In genomic region chrY:15593476-15594160, GRCh38 we compare ENCODE assay signal across 21 cellular contexts.
"Had no signal": no experiment of that assay in that cellular context is flagged by ENCODE, and none has a peak within 500 bp of the region (broad histone marks: within the 10 kb centered on the region; RNA-seq: fewer than 3 reads in every experiment).

No MANE protein-coding gene starts in this region.

- H3K4me3 ChIP-seq: coronary artery, left lung, mucosa of descending colon, ovary, sigmoid colon, thoracic aorta, upper lobe of right lung had no signal

- H3K27me3 ChIP-seq: left lung, ovary, sigmoid colon, upper lobe of right lung had no signal

- DNase-seq: activated CD4-positive, alpha-beta T cell treated with anti-CD3 and anti-CD28 coated beads for 4 hours; activated CD8-positive, alpha-beta memory T cell treated with anti-CD3 and anti-CD28 coated beads, Interleukin-2, amount 50 U/mL, for 48 hours; activated CD8-positive, alpha-beta T cell treated with anti-CD3 and anti-CD28 coated beads, Interleukin-2, amount 10 ng/mL, durations not matched to agents 7 days and 5 days; activated gamma-delta T cell treated with Interleukin-2 at 50 U/mL for 16 hours; activated T-cell treated with anti-CD3 and anti-CD28 coated beads, Interleukin-2, amount 50 U/mL, for 72 hours; amniotic stem cell; caudate nucleus; left lung; mucosa of descending colon; naive thymus-derived CD4-positive, alpha-beta T cell; ovary; sigmoid colon; stimulated activated CD4-positive, alpha-beta T cell treated with anti-CD3 and anti-CD28 coated beads, Interleukin-12 subunit alpha, Interleukin-12 subunit beta, amount 100 ng/mL, for 4 hours; stimulated activated CD4-positive, alpha-beta T cell treated with anti-CD3 and anti-CD28 coated beads, Interleukin-2, amount 100 ng/mL, for 24 hours; T-helper 2 cell; upper lobe of right lung had no signal

- H3K27ac ChIP-seq: coronary artery, left lung, ovary, sigmoid colon, thoracic aorta, upper lobe of right lung had no signal

- ATAC-seq: activated CD8-positive, alpha-beta T cell treated with anti-CD3 and anti-CD28 coated beads, Interleukin-2, amount 10 ng/mL, durations not matched to agents 7 days and 5 days; activated T-cell treated with anti-CD3 and anti-CD28 coated beads, Interleukin-2, amount 50 U/mL, for 72 hours; left lung; mucosa of descending colon; naive thymus-derived CD4-positive, alpha-beta T cell; stimulated activated effector memory CD8-positive, alpha-beta T cell treated with anti-CD3 and anti-CD28 coated beads, Interleukin-12 subunit alpha, Interleukin-12 subunit beta, amount 100 ng/mL, for 72 hours; upper lobe of right lung; WTC11 had no signal

- FAIRE-seq: islet of Langerhans had no signal

- H3K36me3 ChIP-seq: left lung, ovary, sigmoid colon, thoracic aorta, upper lobe of right lung had no signal

- H3K4me1 ChIP-seq: left lung, sigmoid colon, upper lobe of right lung had no signal
